12 cellular contexts compared by ENCODE assay signal in the genomic region with DNA sequence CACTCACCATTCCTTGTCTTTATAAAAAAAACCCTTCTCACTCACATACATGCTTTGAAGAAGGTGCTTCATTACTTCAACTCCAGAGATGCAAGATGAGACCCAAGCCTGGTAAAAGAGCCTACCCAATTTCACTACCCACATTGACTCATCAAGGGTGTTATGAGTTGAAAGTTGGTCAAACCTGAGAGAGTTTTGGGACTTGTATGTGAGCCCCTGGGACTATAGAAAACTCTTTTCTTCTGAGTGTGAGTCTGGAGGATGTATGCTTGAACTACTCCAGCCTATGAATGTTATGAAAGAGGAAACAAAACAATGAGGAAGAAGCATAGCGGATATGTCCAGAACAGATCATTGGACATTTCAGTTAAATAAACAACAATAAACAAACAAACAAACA.
DNase-seq lines count a peak whose midpoint lies in the region; ATAC-seq lines count a peak whose summit lies in the region.
"Had no signal": no experiment of that assay in that cellular context is flagged by ENCODE, and none has a peak within 500 bp of the region (broad histone marks: within the 10 kb centered on the region; RNA-seq: fewer than 3 reads in every experiment).

No MANE protein-coding gene starts in this region.

- no peaks in the 10 kb centered on the region for H3K27me3 ChIP-seq in BLaER1
- H3K27me3 ChIP-seq: testis had no signal

- 0 out of 2 replicates have a peak overlapping the region, but pooled peaks have one; percentile 0 for H3K27ac ChIP-seq in BLaER1
- H3K27ac ChIP-seq: testis had no signal

- H3K4me2 ChIP-seq in BLaER1: peak overlapping the region; percentile 53

- H3K36me3 ChIP-seq in BLaER1: no peaks in the 10 kb centered on the region

- no peak overlapping the region for H3K4me3 ChIP-seq in BLaER1
- H3K4me3 ChIP-seq: testis had no signal

- no peak overlapping the region for H3K9ac ChIP-seq in BLaER1

- ATAC-seq in GM18909 (IDR thresholded peaks at IDR 0.05; ENCODE audit: poor library complexity, unreplicated experiment) (peak; percentile 87), HG02610 (IDR thresholded peaks at IDR 0.05; ENCODE audit: unreplicated experiment) (peak; percentile 99), HG03354 (IDR thresholded peaks at IDR 0.05; ENCODE audit: poor library complexity, severe bottlenecking, unreplicated experiment) (peak; percentile 95)

- DNase-seq in COR-L47 (lab: John Stamatoyannopoulos, UW): no peak
- DNase-seq in stimulated activated CD4-positive, alpha-beta T cell treated with anti-CD3 and anti-CD28 coated beads, Interleukin-4, amount 100 ng/mL, for 1 hour: no peak
- no peak for DNase-seq in GOT3 (lab: John Stamatoyannopoulos, UW)
- no peak for DNase-seq in NCI-H526 treated with DMSO at 0.1 percent for 48 hours (lab: John Stamatoyannopoulos, UW)
- DNase-seq: activated CD4-positive, alpha-beta T cell treated with anti-CD3 and anti-CD28 coated beads for 4 hours; cortex of kidney; NCI-H1417 treated with DMSO at 0.1 percent for 48 hours; testis had no signal

- 0 out of 2 replicates have a peak, but pooled peaks cover 3% of the 10 kb centered on the region for H3K9me3 ChIP-seq in BLaER1
- H3K9me3 ChIP-seq: testis had no signal

- no peaks in the 10 kb centered on the region for H4K20me1 ChIP-seq in BLaER1

- peaks cover 51% of the 10 kb centered on the region for H3K4me1 ChIP-seq in BLaER1
- H3K4me1 ChIP-seq: testis had no signal
